20 cellular contexts compared by ENCODE assay signal in genomic region chr4:37719021-37719420, GRCh38. TPM values are rescaled to one million over a fixed set of nuclear protein-coding genes. Genes with fewer than 3 reads are reported as not detected.
DNase-seq lines count a peak whose midpoint lies in the region; ATAC-seq and TF ChIP-seq lines count a peak whose summit lies in the region.
"Had no signal": no experiment of that assay in that cellular context is flagged by ENCODE, and none has a peak within 500 bp of the region (broad histone marks: within the 10 kb centered on the region; RNA-seq: fewer than 3 reads in every experiment).

No MANE protein-coding gene starts in this region.

- intact Hi-C loops in left colon (cut with DNase I, micrococcal nuclease): no loop called here

- H3K27ac ChIP-seq in GM23248 (peak overlapping the region; percentile 57), RWPE2 (ENCODE audit: poor library complexity, severe bottlenecking) (no peak overlapping the region)
- H3K27ac ChIP-seq: A549, SK-N-MC had no signal

- TF ChIP-seq CTCF in RWPE2 (IDR thresholded peaks at IDR 0.05; ENCODE audit: poor library complexity, severe bottlenecking) (no peak), mesothelial cell of epicardium (IDR thresholded peaks at IDR 0.05; ENCODE audit: unreplicated experiment) (no peak)

- peaks cover 24% of the 10 kb centered on the region for H3K4me1 Mint-ChIP-seq in mesothelial cell of epicardium

- peaks cover 28% of the 10 kb centered on the region for H3K4me1 ChIP-seq in GM23248 (ENCODE audit: insufficient read depth)
- H3K4me1 ChIP-seq in RWPE2 (ENCODE audit: insufficient read depth, poor library complexity, severe bottlenecking): peaks cover 22% of the 10 kb centered on the region
- H3K4me1 ChIP-seq: A549 had no signal

- WGBS in GM23248 (ENCODE audit: low coverage in 1 of 2, low lambda C conversion rate in 2 of 2, missing lambda C conversion rate in 2 of 2), 2 experiments: 81 to 85% methylated on average over 1 of the region's 1 CpG

- peaks cover 28% of the 10 kb centered on the region for H3F3A ChIP-seq in GM23248 (ENCODE audit: insufficient read depth)

- no peaks in the 10 kb centered on the region for H3K79me2 ChIP-seq in GM23248 (ENCODE audit: insufficient read depth)

- H3K27me3 ChIP-seq in GM23248 (replicated peaks; ENCODE audit: insufficient read depth) (no peaks in the 10 kb centered on the region), RWPE2 (ENCODE audit: insufficient read depth, poor library complexity, severe bottlenecking) (no peaks in the 10 kb centered on the region)

- in situ Hi-C loops in GM23248 (cut with MboI): no loop called here

- H3K4me2 ChIP-seq in GM23248 (ENCODE audit: unreplicated experiment): peak overlapping the region; percentile 40
- H3K4me2 ChIP-seq: A549 had no signal

- H3K9me3 ChIP-seq in GM23248 (ENCODE audit: low read depth) (no peaks in the 10 kb centered on the region), RWPE2 (ENCODE audit: severe bottlenecking) (no peaks in the 10 kb centered on the region)
- H3K9me3 ChIP-seq: A549 had no signal

- ATAC-seq in RWPE2 (ENCODE audit: low read depth): peak; percentile 69
- ATAC-seq in HG03457 (IDR thresholded peaks at IDR 0.05; ENCODE audit: unreplicated experiment): no peak
- ATAC-seq in left colon: no peak
- ATAC-seq in HG03432 (IDR thresholded peaks at IDR 0.05; ENCODE audit: unreplicated experiment): no peak
- ATAC-seq: A549 had no signal

- peak overlapping the region; percentile 67; the same call in 1 of the 2 replicates for H2AFZ ChIP-seq in GM23248

- H3K36me3 ChIP-seq in GM23248 (ENCODE audit: low read depth) (no peaks in the 10 kb centered on the region), RWPE2 (ENCODE audit: low read depth) (no peaks in the 10 kb centered on the region)

- DNase-seq in A172 (ENCODE audit: low spot score): peak; percentile 18
- DNase-seq in GM23248: peak; percentile 53
- no peak for DNase-seq in RWPE2 (ENCODE audit: low spot score)
- DNase-seq in mesothelial cell of epicardium (ENCODE audit: low spot score in 2 of 2, unreplicated experiment in 2 of 2): no peak
- DNase-seq in DMS153 treated with DMSO at 0.1 percent for 48 hours (lab: John Stamatoyannopoulos, UW; ENCODE audit: unreplicated experiment): no peak
- no peak for DNase-seq in left colon
- DNase-seq: C1 segment of cervical spinal cord, DMS 273 treated with DMSO at 0.1 percent for 48 hours, H9, Kasumi-1, NCI-H1105 treated with DMSO at 0.1 percent for 48 hours, NCI-H1930, NCI-H446 treated with DMSO at 0.1 percent for 48 hours, NCI-H748 treated with DMSO at 0.1 percent for 48 hours, Right ventricle myocardium superior had no signal

- H3K9me2 ChIP-seq in GM23248 (ENCODE audit: insufficient read depth): no peaks in the 10 kb centered on the region

- H3K36me3 Mint-ChIP-seq in mesothelial cell of epicardium: no peaks in the 10 kb centered on the region

- no peak overlapping the region for H3K4me3 ChIP-seq in GM23248
- no peak overlapping the region for H3K4me3 ChIP-seq in RWPE2 (ENCODE audit: severe bottlenecking)
- H3K4me3 ChIP-seq: A549, SK-N-MC had no signal

- no peak overlapping the region for H3K9ac ChIP-seq in GM23248

- H3K4me3 Mint-ChIP-seq in mesothelial cell of epicardium: no peak overlapping the region
- H3K4me3 Mint-ChIP-seq: H9, IgD-negative memory B cell had no signal

- peak overlapping the region; percentile 54 for H3K27ac Mint-ChIP-seq in mesothelial cell of epicardium
- H3K27ac Mint-ChIP-seq: H9, IgD-negative memory B cell had no signal

- H3K9me3 Mint-ChIP-seq in mesothelial cell of epicardium: no peaks in the 10 kb centered on the region
- H3K9me3 Mint-ChIP-seq: H9, IgD-negative memory B cell had no signal

- H3K27me3 Mint-ChIP-seq in mesothelial cell of epicardium (ENCODE audit: low read depth): peaks cover 2% of the 10 kb centered on the region

- no peaks in the 10 kb centered on the region for H4K20me1 ChIP-seq in GM23248 (ENCODE audit: insufficient read depth)

RNA-seq across cellular contexts. Expression of gene RELL1, which starts 32.8 kb away (rescaled TPM):
- total RNA-seq in A172 (2014; rRNA removed; shearing (Covaris generic)): 57.7 and 69.4 TPM in 2 replicates
- total RNA-seq in GM23248 (2014; rRNA removed; shearing (Covaris generic)): 39.2 and 42.5 TPM in 2 replicates
- 7.7 TPM in 2 replicates for polyA plus RNA-seq in GM23248 (2016; fragmentation: Nextera tagmentation; extraction: Ambion mirVana)
- total RNA-seq in mesothelial cell of epicardium: 11.3 to 11.7 TPM (median 11.4 TPM) in 3 replicates
- 10 to 100 TPM; 53.7 to 75.0 TPM for total RNA-seq in left colon

Comparison
In these comparisons a context has a peak if more than half of its experiments do, and no peak if none do; other contexts are left out.
1. DNase-seq: peak in A172 (single experiment) and GM23248 (single experiment); none in RWPE2 (single experiment), mesothelial cell of epicardium (0 of 2), DMS153 treated with DMSO at 0.1 percent for 48 hours (single experiment) and left colon (0 of 2).